In the genomic region with DNA sequence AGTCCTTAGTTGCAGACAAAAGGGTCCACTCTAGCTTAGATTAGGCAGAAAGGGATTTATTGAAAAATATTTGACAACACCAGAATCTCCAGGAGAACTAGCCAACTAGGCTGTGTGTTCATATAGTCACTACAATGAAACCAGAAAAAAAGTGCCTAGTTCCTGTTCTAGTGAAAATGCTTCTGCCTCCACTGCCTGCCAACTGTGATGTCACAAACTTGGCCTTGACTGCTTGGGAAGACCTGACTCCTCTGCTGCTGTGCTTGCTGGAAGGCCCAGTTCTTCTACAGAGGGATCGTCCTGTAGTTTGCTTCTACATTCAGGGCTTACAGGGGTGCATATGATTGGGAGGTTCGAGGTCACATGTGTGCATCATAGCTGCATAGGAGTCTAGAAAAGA, we compare ENCODE assay signal across 15 cellular contexts.
"Had no signal": no experiment of that assay in that cellular context is flagged by ENCODE, and none has a peak within 500 bp of the region (broad histone marks: within the 10 kb centered on the region; RNA-seq: fewer than 3 reads in every experiment).

No MANE protein-coding gene starts in this region.

- ATAC-seq: activated CD4-positive, CD25-positive, alpha-beta regulatory T cell treated with anti-CD3 and anti-CD28 coated beads, Interleukin-2, amount 50 U/mL, for 24 hours; activated CD8-positive, alpha-beta memory T cell treated with anti-CD3 and anti-CD28 coated beads, Interleukin-2, amount 10 ng/mL, durations not matched to agents 7 days and 5 days; foreskin keratinocyte; left lung had no signal

- DNase-seq: activated CD4-positive, alpha-beta T cell treated with anti-CD3 and anti-CD28 coated beads, Interleukin-2, amount 50 U/mL, for 4 hours; activated CD8-positive, alpha-beta memory T cell treated with anti-CD3 and anti-CD28 coated beads, Interleukin-2, amount 10 ng/mL, durations not matched to agents 7 days and 5 days; activated effector memory CD4-positive, alpha-beta T cell treated with anti-CD3 and anti-CD28 coated beads, Interleukin-2, amount 50 U/mL, for 16 hours; activated T-cell treated with anti-CD3 and anti-CD28 coated beads, Interleukin-2, amount 50 U/mL, for 24 hours; anterior cingulate cortex; endodermal cell; foreskin keratinocyte; left lung; mesendoderm; sigmoid colon; stimulated activated CD4-positive, alpha-beta T cell treated with anti-CD3 and anti-CD28 coated beads, Interleukin-12 subunit alpha, Interleukin-12 subunit beta, amount 100 ng/mL, for 4 hours; stimulated activated naive CD4-positive, alpha-beta T cell treated with Interleukin-2 at 50 U/mL for 16 hours; T-helper 2 cell; upper lobe of left lung had no signal
